ENCODE assay signal across 7 cellular contexts in the genomic region with DNA sequence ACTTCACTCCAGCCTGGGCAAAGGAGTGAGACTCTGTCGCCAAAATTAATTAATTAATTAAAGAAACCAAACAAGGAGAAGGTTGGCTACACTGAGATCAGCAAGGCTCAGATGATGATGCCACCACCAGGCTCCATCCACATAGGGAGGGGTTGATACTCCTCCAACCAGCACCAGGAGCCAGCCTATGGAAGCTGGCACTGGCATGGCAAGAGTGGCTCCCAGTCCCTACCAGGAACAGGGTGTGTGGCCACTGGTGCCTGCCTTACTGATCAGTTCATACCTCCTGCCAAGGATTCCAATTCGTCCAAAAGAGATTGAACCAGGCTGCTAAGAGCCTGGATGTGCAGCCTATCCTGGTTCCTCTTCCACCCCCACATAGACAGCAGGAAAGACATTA. TPM values are rescaled to one million over a fixed set of nuclear protein-coding genes. Genes with fewer than 3 reads are reported as not detected.
"Had no signal": no experiment of that assay in that cellular context is flagged by ENCODE, and none has a peak within 500 bp of the region (broad histone marks: within the 10 kb centered on the region; RNA-seq: fewer than 3 reads in every experiment).

No MANE protein-coding gene starts in this region.

RNA-seq across cellular contexts. Expression of gene KIR2DL1, which starts 3.1 kb away (rescaled TPM):
- total RNA-seq: GM23248, GM23338, H1, H4, H7, H9, HFFc6 had no signal
- polyA plus RNA-seq: GM23248, GM23338, H1 had no signal

RNA-seq across cellular contexts. Expression of gene KIR2DL4, which starts 30.7 kb away (rescaled TPM):
- total RNA-seq: GM23248, GM23338, H1, H4, H7, H9, HFFc6 had no signal
- polyA plus RNA-seq: GM23248, GM23338, H1 had no signal

RNA-seq across cellular contexts. Expression of gene KIR2DL3, which starts 34.4 kb away (rescaled TPM):
- total RNA-seq: GM23248, GM23338, H1, H4, H7, H9, HFFc6 had no signal
- polyA plus RNA-seq: GM23248, GM23338, H1 had no signal

RNA-seq across cellular contexts. Expression of gene KIR3DL1, which starts 43.6 kb away (rescaled TPM):
- total RNA-seq: GM23248, GM23338, H1, H4, H7, H9, HFFc6 had no signal
- polyA plus RNA-seq: GM23248, GM23338, H1 had no signal

RNA-seq across cellular contexts. Expression of gene KIR3DL3, which starts 48.4 kb away (rescaled TPM):
- total RNA-seq: GM23248, GM23338, H1, H4, H7, H9, HFFc6 had no signal
- polyA plus RNA-seq: GM23248, GM23338, H1 had no signal
